8 cellular contexts compared by ENCODE assay signal in the genomic region with DNA sequence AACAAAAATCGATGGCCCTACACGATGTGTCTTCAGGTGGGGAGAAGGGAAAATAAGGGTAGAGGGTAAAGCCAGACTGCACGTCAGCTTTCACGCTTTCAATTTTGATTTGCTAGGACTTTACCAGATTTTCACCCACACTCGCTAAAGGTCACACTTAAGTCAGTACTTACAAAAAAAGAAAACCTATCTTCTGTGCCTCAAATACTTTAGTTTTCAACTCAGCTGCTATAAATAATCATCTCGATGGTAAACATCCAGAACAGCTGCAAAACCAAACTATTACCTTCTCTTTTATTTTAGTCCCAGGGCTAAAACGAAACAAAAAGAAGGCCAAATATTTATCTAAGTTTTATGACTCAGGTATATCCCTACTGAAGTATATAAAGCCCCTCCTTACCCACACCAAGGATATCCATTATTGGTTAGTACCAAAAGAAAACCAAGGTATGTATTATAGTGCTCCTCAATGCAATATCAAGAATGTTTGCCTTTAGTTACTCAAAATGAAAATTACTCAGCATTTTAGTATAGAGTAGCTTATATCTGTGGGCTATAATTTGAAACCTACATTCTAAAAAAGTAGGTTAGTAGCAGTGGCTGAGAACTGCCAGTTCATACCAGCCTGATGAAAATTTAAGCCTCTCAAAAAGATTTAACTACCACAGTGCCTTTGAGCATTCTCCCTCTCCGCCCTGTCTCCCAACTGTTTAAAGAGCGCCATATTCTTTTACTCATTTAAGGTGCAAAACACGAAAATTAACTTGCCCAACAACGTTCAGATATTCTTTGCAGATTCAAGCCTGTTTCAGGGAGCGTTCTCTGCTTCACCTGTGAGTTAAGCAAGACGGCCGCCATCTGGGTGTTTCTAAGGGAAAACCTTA.
A peak's percentile ranks its signal among the peaks of the same experiment; 100 is the strongest.
DNase-seq lines count a peak whose midpoint lies in the region; ATAC-seq and TF ChIP-seq lines count a peak whose summit lies in the region.

No MANE protein-coding gene starts in this region.

- TF ChIP-seq CTCF in AG04449 (IDR thresholded peaks at IDR 0.05; ENCODE audit: insufficient read depth, low read length, missing control alignments) (no peak), astrocyte of the cerebellum (IDR thresholded peaks at IDR 0.05; ENCODE audit: low read depth, low read length, missing control alignments) (no peak)

- ATAC-seq in GM18873 (IDR thresholded peaks at IDR 0.05; ENCODE audit: low FRiP score, unreplicated experiment) = peak; percentile 44
- peak; percentile 24 for ATAC-seq in HG03460 (IDR thresholded peaks at IDR 0.05; ENCODE audit: unreplicated experiment)

- in situ Hi-C loops in astrocyte of the cerebellum (cut with HindIII; ENCODE audit: low sequenced_read_pairs) = no loop called here

- peak overlapping the region; percentile 100 for H3K4me3 ChIP-seq in AG04449 (ENCODE audit: low read depth, low read length)
- H3K4me3 ChIP-seq in astrocyte of the cerebellum (ENCODE audit: low read depth, low read length) = peak overlapping the region; percentile 99

- POLR2A ChIA-PET in AG04449 (lab: Yijun Ruan, JAX) = interaction anchor here (0.7 kb wide), 1 partner anchor 36 kb away, joined by 3 read pairs; no protein-coding TSS in a partner anchor

- CTCF ChIA-PET in AG04449 (lab: Yijun Ruan, JAX) = interaction anchor here (1.6 kb wide), 1 partner anchor 12 kb away, joined by 4 read pairs; no protein-coding TSS in a partner anchor

- DNase-seq in AG04449 (ENCODE audit: low read depth, low spot score) (no peak), astrocyte of the cerebellum (ENCODE audit: low read depth) (no peak), medulla oblongata (ENCODE audit: extremely low spot score) (peak; percentile 12), retina (no peak), cerebellar nuclear complex (lab: John Stamatoyannopoulos, UW) (no peak), NCI-H1417 treated with DMSO at 0.1 percent for 48 hours (lab: John Stamatoyannopoulos, UW) (no peak)
